25 cellular contexts compared by ENCODE assay signal in genomic region chr13:112358156-112358555, GRCh38. TPM values are rescaled to one million over a fixed set of nuclear protein-coding genes. Genes with fewer than 3 reads are reported as not detected.
DNase-seq lines count a peak whose midpoint lies in the region; ATAC-seq, FAIRE-seq and TF ChIP-seq lines count a peak whose summit lies in the region.
"Had no signal": no experiment of that assay in that cellular context is flagged by ENCODE, and none has a peak within 500 bp of the region (broad histone marks: within the 10 kb centered on the region; RNA-seq: fewer than 3 reads in every experiment).

No MANE protein-coding gene starts in this region.

- TF ChIP-seq EP300 in H1 (IDR thresholded peaks at IDR 0.05; ENCODE audit: borderline replicate concordance in 1 of 2, low read depth in 2 of 2, low read length in 2 of 2) = no peak

- H3K27ac ChIP-seq in IMR-90 (ENCODE audit: insufficient read depth, low read length) = no peak overlapping the region
- H3K27ac ChIP-seq in H1 (ENCODE audit: low read depth, low read length) = no peak overlapping the region
- H3K27ac ChIP-seq in trophoblast cell (ENCODE audit: low read depth, low read length) = no peak overlapping the region
- H3K27ac ChIP-seq: GM23248, HL-60 had no signal

- no peak overlapping the region for H4K12ac ChIP-seq in trophoblast cell (ENCODE audit: low read depth, low read length)

- intact Hi-C loops in IMR-90 (cut with micrococcal nuclease) = no loop called here

- H3K18ac ChIP-seq in IMR-90 (ENCODE audit: low read depth, low read length) (no peak overlapping the region), H1 (ENCODE audit: extremely low read depth, low read length) (no peak overlapping the region), trophoblast cell (ENCODE audit: low read length) (no peak overlapping the region)

- H3K36me3 ChIP-seq in IMR-90 (ENCODE audit: control insufficient read depth, insufficient read depth, low read length) (no peaks in the 10 kb centered on the region), H1 (ENCODE audit: control insufficient read depth in 2 of 4, insufficient read depth in 4 of 4, low read length in 3 of 4) (no peaks in the 10 kb centered on the region; a peak in 1 of 8 replicates), trophoblast cell (ENCODE audit: control insufficient read depth in 1 of 2, insufficient read depth in 2 of 2, low read length in 2 of 2) (no peaks in the 10 kb centered on the region)
- H3K36me3 ChIP-seq: BE2C had no signal

- in situ Hi-C loops in IMR-90 (cut with MboI; ENCODE audit: low sequenced_read_pairs) = no loop called here

- 83 to 100% methylated on average over 2 to 4 of the region's 4 CpGs for WGBS in IMR-90 (ENCODE audit: extremely low coverage in 2 of 2, insufficient read length in 1 of 2), 2 experiments
- WGBS in H1 (ENCODE audit: extremely low coverage in 1 of 2, insufficient coverage in 1 of 2, insufficient read length in 1 of 2, insufficient replicate concordance in 2 of 2, low coverage in 1 of 2, low lambda C conversion rate in 2 of 2, missing lambda C conversion rate in 1 of 2), 2 experiments = 92% methylated on average over 4 of the region's 4 CpGs; no CpG with 5 or more reads in 1 of the 2 experiments
- WGBS in trophoblast cell (ENCODE audit: extremely low coverage, insufficient coverage, insufficient read length) = 100% methylated on average over 3 of the region's 4 CpGs

- H4K8ac ChIP-seq in IMR-90 (ENCODE audit: low read depth in 2 of 2, low read length in 2 of 2) (no peak overlapping the region), H1 (ENCODE audit: extremely low read depth, insufficient read depth, low read length) (no peak overlapping the region), trophoblast cell (ENCODE audit: low read depth, low read length) (no peak overlapping the region)

- H2BK120ac ChIP-seq in IMR-90 (ENCODE audit: low read depth, low read length) = no peak overlapping the region
- no peak overlapping the region for H2BK120ac ChIP-seq in H1 (replicated peaks; ENCODE audit: low read depth, low read length)
- H2BK120ac ChIP-seq in trophoblast cell (ENCODE audit: insufficient read depth, low read length, poor library complexity) = no peak overlapping the region

- BruUV-seq in IMR-90 (replicated peaks; lab: Mats Ljungman, UMichigan) = no TSS peak

- H3K4ac ChIP-seq in IMR-90 (ENCODE audit: low read depth, low read length) (no peak overlapping the region), H1 (replicated peaks; ENCODE audit: insufficient read length, low read depth, low read length) (peak overlapping the region; percentile 69), trophoblast cell (ENCODE audit: low read depth, low read length) (no peak overlapping the region)

- POLR2A ChIA-PET in IMR-90 (lab: Charles Lee; ENCODE audit: unreplicated experiment) (no interaction called here), H1 (lab: Charles Lee; ENCODE audit: partially characterized antibody) (no interaction called here)

- H2BK12ac ChIP-seq in H1 (ENCODE audit: low read depth, low read length) (no peak overlapping the region; the same call in 1 of the 2 replicates), trophoblast cell (ENCODE audit: low read length) (no peak overlapping the region)

- H3K14ac ChIP-seq in IMR-90 (replicated peaks; ENCODE audit: low read depth, low read length) (no peak overlapping the region), H1 (ENCODE audit: insufficient read length) (no peak overlapping the region), trophoblast cell (ENCODE audit: low read length) (no peak overlapping the region)

- no peak for ATAC-seq in IMR-90 (ENCODE audit: low read depth)
- ATAC-seq: GM12878 had no signal

- H3K27me3 ChIP-seq in IMR-90 (ENCODE audit: control insufficient read depth, insufficient read depth, low read length) (no peaks in the 10 kb centered on the region), H1 (replicated peaks in 1 of 4; ENCODE audit: control insufficient read depth in 3 of 4, extremely low read depth in 1 of 4, insufficient read depth in 3 of 4, low read length in 3 of 4) (peaks cover 0 to 3% (median 0%) of the 10 kb centered on the region in 4 experiments; a peak in 1 of 7 replicates), trophoblast cell (ENCODE audit: insufficient read depth, low read length) (no peaks in the 10 kb centered on the region)

- H3K79me2 ChIP-seq in H1 (ENCODE audit: control insufficient read depth in 1 of 2, insufficient read depth in 2 of 2, low read length in 2 of 2) = peaks cover 0 to 3% of the 10 kb centered on the region in 2 experiments; a peak in 1 of 4 replicates
- H3K79me2 ChIP-seq in trophoblast cell (ENCODE audit: control insufficient read depth, insufficient read depth, low read length, poor library complexity) = no peaks in the 10 kb centered on the region

- H2BK15ac ChIP-seq in IMR-90 (ENCODE audit: low read depth, low read length) (no peak overlapping the region), H1 (ENCODE audit: low read length) (no peak overlapping the region)

- H3K23me2 ChIP-seq in H1 (ENCODE audit: low read depth, low read length) = peaks cover 9% of the 10 kb centered on the region; the same call in 1 of the 2 replicates

- no peaks in the 10 kb centered on the region for H3K4me1 ChIP-seq in IMR-90 (ENCODE audit: control insufficient read depth, insufficient read depth, low read length)
- no peaks in the 10 kb centered on the region; a peak in 2 of 7 replicates for H3K4me1 ChIP-seq in H1 (replicated peaks in 1 of 4; ENCODE audit: control insufficient read depth in 3 of 4, insufficient read depth in 4 of 4, low read length in 3 of 4)
- H3K4me1 ChIP-seq in trophoblast cell (ENCODE audit: control insufficient read depth in 1 of 2, insufficient read depth in 2 of 2, low read length in 2 of 2) = no peaks in the 10 kb centered on the region
- H3K4me1 ChIP-seq: BE2C had no signal

- H3K9me3 ChIP-seq in IMR-90 (ENCODE audit: control insufficient read depth, insufficient read depth, low read length) (peaks cover 29% of the 10 kb centered on the region), H1 (ENCODE audit: insufficient read depth in 2 of 2, low read depth in 1 of 2, low read length in 1 of 2) (peaks cover 0 to 4% of the 10 kb centered on the region in 2 experiments; a peak in 2 of 4 replicates), trophoblast cell (ENCODE audit: insufficient read depth, low read depth, low read length) (peaks cover 2% of the 10 kb centered on the region)
- H3K9me3 ChIP-seq: BE2C had no signal

- H4K91ac ChIP-seq in IMR-90 (ENCODE audit: insufficient read depth, low read depth, low read length) = no peak overlapping the region
- no peak overlapping the region for H4K91ac ChIP-seq in H1 (replicated peaks; ENCODE audit: insufficient read length, low read length)
- no peak overlapping the region for H4K91ac ChIP-seq in trophoblast cell (ENCODE audit: low read depth, low read length)

- no peaks in the 10 kb centered on the region for H3K9me1 ChIP-seq in IMR-90 (ENCODE audit: insufficient read depth, low read length)

- H4K20me1 ChIP-seq in IMR-90 (ENCODE audit: insufficient read depth, low read length) (no peaks in the 10 kb centered on the region), H1 (replicated peaks in 1 of 2; ENCODE audit: control insufficient read depth in 1 of 2, insufficient read depth in 2 of 2, low read length in 2 of 2) (peaks cover 0 to 7% of the 10 kb centered on the region in 2 experiments)

- H2AK5ac ChIP-seq in IMR-90 (ENCODE audit: low read depth, low read length) (no peak overlapping the region), H1 (ENCODE audit: low read depth, low read length) (no peak overlapping the region; the same call in 1 of the 2 replicates), trophoblast cell (ENCODE audit: low read length) (no peak overlapping the region)

- no peak overlapping the region for H3K56ac ChIP-seq in IMR-90 (ENCODE audit: extremely low read depth, insufficient read depth, low read length)
- no peak overlapping the region for H3K56ac ChIP-seq in H1 (replicated peaks; ENCODE audit: insufficient read length, low read depth, low read length)

- H2BK20ac ChIP-seq in IMR-90 (ENCODE audit: low read depth, low read length) = no peak overlapping the region
- peak overlapping the region; percentile 49; the same call in 1 of the 2 replicates for H2BK20ac ChIP-seq in H1 (ENCODE audit: low read length)

- TF ChIP-seq POLR2A in IMR-90 (IDR thresholded peaks at IDR 0.05; ENCODE audit: low read depth, low read length) (no peak), H1 (IDR thresholded peaks at IDR 0.05; ENCODE audit: control extremely low read depth in 1 of 2, low read depth in 2 of 2, low read length in 2 of 2) (no peak)

- H4K5ac ChIP-seq in IMR-90 (ENCODE audit: low read depth, low read length) (no peak overlapping the region), H1 (ENCODE audit: insufficient read length, low read depth, low read length) (no peak overlapping the region)

- no peak for FAIRE-seq in H1 (lab: Jason Lieb, UNC)
- FAIRE-seq: A204.1, GM12878 had no signal

- H2AK9ac ChIP-seq in IMR-90 (replicated peaks; ENCODE audit: low read depth, low read length, poor library complexity) = no peak overlapping the region

- DNase-seq in IMR-90 (no peak), H1 (ENCODE audit: low read depth in 1 of 2, low spot score in 2 of 2) (no peak), trophoblast cell (no peak), NCI-H1436 (lab: John Stamatoyannopoulos, UW) (no peak), NCI-H82 (lab: John Stamatoyannopoulos, UW) (no peak), SW480 (ENCODE audit: low spot score) (no peak)
- DNase-seq: ACHN; BE2C; C1 segment of cervical spinal cord; CD4-positive, CD25-positive, alpha-beta regulatory T cell; CD8-positive, alpha-beta memory T cell; COR-L47; DMS 273 treated with DMSO at 0.1 percent for 48 hours; DMS53; DND-41; EL; GM23248; HCEC 1CT; HFFc6 had no signal

- dilution Hi-C loops in IMR-90 (cut with HindIII; ENCODE audit: low sequenced_read_pairs, unreplicated experiment) = no loop called here

- TF ChIP-seq CTCF in IMR-90 (conservative IDR thresholded peaks at IDR 0.05; ENCODE audit: low read depth, low read length) (no peak), H1 (IDR thresholded peaks at IDR 0.05; ENCODE audit: control extremely low read depth in 1 of 3, insufficient read depth in 1 of 3, low read depth in 1 of 3, low read length in 3 of 3) (no peak)

- H2AFZ ChIP-seq in IMR-90 (replicated peaks; ENCODE audit: low read length, poor library complexity) (no peak overlapping the region), H1 (ENCODE audit: low read length) (no peak overlapping the region), trophoblast cell (ENCODE audit: insufficient read depth, low read length, poor library complexity) (no peak overlapping the region)
- H2AFZ ChIP-seq: GM23248 had no signal

- TF ChIP-seq RAD21 in IMR-90 (IDR thresholded peaks at IDR 0.05; ENCODE audit: low read length) (no peak), H1 (IDR thresholded peaks at IDR 0.05 in 1 of 2, conservative IDR thresholded peaks at IDR 0.05 in 1 of 2; ENCODE audit: low read depth in 2 of 2, low read length in 2 of 2) (no peak)

- H3K4me3 ChIP-seq in IMR-90 (ENCODE audit: insufficient read depth, low read depth, low read length) (no peak overlapping the region), H1 (ENCODE audit: extremely low read depth in 1 of 4, insufficient read depth in 2 of 4, low read depth in 3 of 4, low read length in 4 of 4) (no peak overlapping the region), trophoblast cell (ENCODE audit: low read depth, low read length) (no peak overlapping the region)
- H3K4me3 ChIP-seq: GM12878, GM23248 had no signal

- H3K4me2 ChIP-seq in IMR-90 (ENCODE audit: low read depth, low read length) (no peak overlapping the region), H1 (ENCODE audit: insufficient read depth in 1 of 2, low read depth in 2 of 2, low read length in 2 of 2) (no peak overlapping the region), trophoblast cell (ENCODE audit: low read length) (no peak overlapping the region)

- H2BK5ac ChIP-seq in IMR-90 (ENCODE audit: low read depth, low read length, poor library complexity, severe bottlenecking) = peak overlapping the region; percentile 72
- H2BK5ac ChIP-seq in H1 (ENCODE audit: low read depth, low read length) = no peak overlapping the region
- H2BK5ac ChIP-seq in trophoblast cell (ENCODE audit: low read depth, low read length, poor library complexity) = no peak overlapping the region

- H3K79me1 ChIP-seq in IMR-90 (ENCODE audit: low read depth in 1 of 2, low read length in 2 of 2) = no peaks in the 10 kb centered on the region
- H3K79me1 ChIP-seq in H1 (ENCODE audit: low read depth, low read length) = no peaks in the 10 kb centered on the region
- H3K79me1 ChIP-seq in trophoblast cell (ENCODE audit: low read length) = no peaks in the 10 kb centered on the region

- CTCF ChIA-PET in IMR-90 (lab: Yijun Ruan, JAX) = no interaction called here
- CTCF ChIA-PET in H1 (lab: Charles Lee; ENCODE audit: partially characterized antibody) = no interaction called here

- H3K9ac ChIP-seq in IMR-90 (ENCODE audit: low read depth, low read length) (no peak overlapping the region), H1 (replicated peaks in 1 of 4; ENCODE audit: extremely low read depth in 1 of 4, low read depth in 3 of 4, low read length in 3 of 4) (no peak overlapping the region), trophoblast cell (ENCODE audit: low read length) (no peak overlapping the region)
- H3K9ac ChIP-seq: GM23248 had no signal

- H3K23ac ChIP-seq in IMR-90 (ENCODE audit: low read depth, low read length) = no peak overlapping the region
- H3K23ac ChIP-seq in H1 (ENCODE audit: insufficient read length) = no peak overlapping the region
- peak overlapping the region; percentile 100 for H3K23ac ChIP-seq in trophoblast cell (ENCODE audit: low read length)

RNA-seq across cellular contexts. Expression of gene SPACA7, which starts 18.0 kb away (rescaled TPM):
- total RNA-seq in IMR-90 (2012; rRNA removed) = not detected in 2 replicates
- polyA plus RNA-seq in IMR-90 (2012; rRNA removed) = not detected in 2 replicates
- not detected in 2 replicates for polyA plus RNA-seq in IMR-90 (2012; cell fraction: cytosol; rRNA removed)
- not detected in 2 replicates for polyA plus RNA-seq in IMR-90 (2012; cell fraction: nucleus; rRNA removed; ENCODE audit: low replicate concordance)
- total RNA-seq in H1 (2021; fragmentation: NEBNext Ultra II Directional; extraction: Animal tissue kit (Norgen Biotek cat#: 25700)) = not detected in 2 replicates
- not detected in 2 replicates for polyA plus RNA-seq in H1 (2011; rRNA removed)
- not detected for polyA plus RNA-seq in H1 (2011; cell fraction: cytosol; rRNA removed)
- polyA plus RNA-seq in H1 (2011; cell fraction: nucleus; rRNA removed) = not detected
- not detected in 4 replicates for polyA plus RNA-seq in H1 (2012, experiment 1 of 2)
- not detected for polyA plus RNA-seq in H1 (2012, experiment 2 of 2)
- not detected for polyA plus RNA-seq in H1 (2013, experiment 1 of 2)
- polyA plus RNA-seq in H1 (2013, experiment 2 of 2) = not detected
- not detected in 2 replicates for polyA minus RNA-seq in H1 (2011; rRNA and poly(A)+ RNA removed)
- polyA minus RNA-seq in H1 (2011; cell fraction: cytosol; rRNA and poly(A)+ RNA removed) = not detected
- polyA minus RNA-seq in H1 (2011; cell fraction: nucleus; rRNA and poly(A)+ RNA removed) = not detected
- polyA plus RNA-seq in trophoblast cell (2013) = not detected in 2 replicates
- total RNA-seq: CD4-positive, CD25-positive, alpha-beta regulatory T cell; CD8-positive, alpha-beta memory T cell; G401; GM12878; GM23248; HFFc6; HT1080 had no signal
- polyA plus RNA-seq: CD4-positive, CD25-positive, alpha-beta regulatory T cell; CD8-positive, alpha-beta memory T cell; GM12878; GM23248; IgD-negative memory B cell had no signal
